Comparison of ENCODE assay signal across 8 cellular contexts in genomic region chr4:98657531-98658286, GRCh38. TPM values are rescaled to one million over a fixed set of nuclear protein-coding genes. Genes with fewer than 3 reads are reported as not detected.
DNase-seq lines count a peak whose midpoint lies in the region; ATAC-seq and TF ChIP-seq lines count a peak whose summit lies in the region.

No MANE protein-coding gene starts in this region.

- H2AFZ ChIP-seq in mesenchymal stem cell (ENCODE audit: low read depth, low read length): peak overlapping the region; percentile 71

- H3K27ac ChIP-seq in HEK293 (ENCODE audit: extremely low read depth, low read depth, low read length): peak overlapping the region; percentile 54; the same call in 1 of the 2 replicates
- H3K27ac ChIP-seq in mesenchymal stem cell (ENCODE audit: low read length, poor library complexity, severe bottlenecking): peak overlapping the region; percentile 82

- H2BK15ac ChIP-seq in mesenchymal stem cell (ENCODE audit: low read depth, poor library complexity, severe bottlenecking): peak overlapping the region; percentile 13

- no peaks in the 10 kb centered on the region for H3K27me3 Mint-ChIP-seq in effector memory CD8-positive, alpha-beta T cell

- H3K36me3 ChIP-seq in HEK293 (ENCODE audit: control insufficient read depth in 2 of 2, insufficient read depth in 1 of 2, low read length in 2 of 2): no peaks in the 10 kb centered on the region
- H3K36me3 ChIP-seq in mesenchymal stem cell (ENCODE audit: control insufficient read depth in 1 of 2, insufficient read depth in 2 of 2, low read depth in 1 of 2, low read length in 2 of 2): no peaks in the 10 kb centered on the region

- peak overlapping the region; percentile 93 for H3K9ac ChIP-seq in mesenchymal stem cell (ENCODE audit: low read length)

- H3K9me3 Mint-ChIP-seq in effector memory CD8-positive, alpha-beta T cell: no peaks in the 10 kb centered on the region
- no peaks in the 10 kb centered on the region for H3K9me3 Mint-ChIP-seq in stimulated activated effector memory CD8-positive, alpha-beta T cell treated with anti-CD3 and anti-CD28 coated beads, Interleukin-12 subunit alpha, Interleukin-12 subunit beta, amount 100 ng/mL, for 72 hours

- H3K14ac ChIP-seq in mesenchymal stem cell (ENCODE audit: low read length in 2 of 2): peak overlapping the region in 1 of 2 experiments; percentile 97

- CTCF ChIA-PET in HEK293 (lab: Yijun Ruan, JAX): interaction anchor here (0.7 kb wide), 1 partner anchor 13 kb away, joined by 3 read pairs; no protein-coding TSS in a partner anchor

- peak overlapping the region in 1 of 2 experiments; percentile 94 for H3K4ac ChIP-seq in mesenchymal stem cell (ENCODE audit: low read depth in 1 of 2, low read length in 2 of 2)

- no peak overlapping the region for H4K8ac ChIP-seq in mesenchymal stem cell (ENCODE audit: low read length)

- H2BK5ac ChIP-seq in mesenchymal stem cell (ENCODE audit: low read depth, low read length, poor library complexity, severe bottlenecking): peak overlapping the region; percentile 46

- peaks cover 54 to 76% of the 10 kb centered on the region in 2 donors for H3K4me1 Mint-ChIP-seq in effector memory CD8-positive, alpha-beta T cell (ENCODE audit: low read depth in 2 of 2)
- peaks cover 77% of the 10 kb centered on the region for H3K4me1 Mint-ChIP-seq in stimulated activated effector memory CD8-positive, alpha-beta T cell treated with anti-CD3 and anti-CD28 coated beads, Interleukin-12 subunit alpha, Interleukin-12 subunit beta, amount 100 ng/mL, for 72 hours

- POLR2A ChIA-PET in HEK293 (lab: Yijun Ruan, JAX): interaction anchor here (1.4 kb wide), 1 partner anchor 31 kb away, joined by 4 read pairs; no protein-coding TSS in a partner anchor

- H3K36me3 Mint-ChIP-seq in effector memory CD8-positive, alpha-beta T cell (ENCODE audit: insufficient read depth): peaks cover 3% of the 10 kb centered on the region
- peaks cover 9% of the 10 kb centered on the region for H3K36me3 Mint-ChIP-seq in stimulated activated effector memory CD8-positive, alpha-beta T cell treated with anti-CD3 and anti-CD28 coated beads, Interleukin-12 subunit alpha, Interleukin-12 subunit beta, amount 100 ng/mL, for 72 hours

- peak overlapping the region; percentile 47 to 87 for H3K27ac Mint-ChIP-seq in effector memory CD8-positive, alpha-beta T cell
- peak overlapping the region; percentile 80 for H3K27ac Mint-ChIP-seq in stimulated activated effector memory CD8-positive, alpha-beta T cell treated with anti-CD3 and anti-CD28 coated beads, Interleukin-12 subunit alpha, Interleukin-12 subunit beta, amount 100 ng/mL, for 72 hours

- no peaks in the 10 kb centered on the region for H3K27me3 ChIP-seq in mesenchymal stem cell (ENCODE audit: control insufficient read depth in 1 of 2, insufficient read depth in 1 of 2, low read length in 2 of 2)

- H2AK5ac ChIP-seq in mesenchymal stem cell (ENCODE audit: low read length, severe bottlenecking): no peak overlapping the region

- peak overlapping the region in 1 of 2 experiments; percentile 83 for H2BK12ac ChIP-seq in mesenchymal stem cell (ENCODE audit: low read length in 2 of 2)

- H3K9me3 ChIP-seq in HEK293 (ENCODE audit: control insufficient read depth, insufficient read depth, low read depth, low read length): no peaks in the 10 kb centered on the region
- no peaks in the 10 kb centered on the region for H3K9me3 ChIP-seq in mesenchymal stem cell (ENCODE audit: control insufficient read depth, low read length)

- DNase-seq in ELF-1 (ENCODE audit: low read depth, low spot score) (peak; percentile 71), NCI-H1694 treated with DMSO at 0.1 percent for 48 hours (lab: John Stamatoyannopoulos, UW) (peak; percentile 60), mesenchymal stem cell (peak; percentile 81)
- DNase-seq in activated CD4-positive, alpha-beta T cell treated with anti-CD3 and anti-CD28 coated beads for 48 hours: peak; percentile 66
- peak in 2 of 3 experiments; percentile 17 to 35 for DNase-seq in effector memory CD8-positive, alpha-beta T cell
- DNase-seq in stimulated activated effector memory CD8-positive, alpha-beta T cell treated with anti-CD3 and anti-CD28 coated beads, Interleukin-12 subunit alpha, Interleukin-12 subunit beta, amount 100 ng/mL, for 72 hours (ENCODE audit: low spot score in 2 of 2): peak; percentile 23 to 69
- no peak for DNase-seq in effector CD4-positive, alpha-beta T cell

- H3K4me1 ChIP-seq in HEK293 (ENCODE audit: control insufficient read depth, insufficient read depth, low read length) (no peaks in the 10 kb centered on the region), mesenchymal stem cell (ENCODE audit: control insufficient read depth, insufficient read depth, low read depth, low read length) (peaks cover 7% of the 10 kb centered on the region)

- peak overlapping the region; percentile 9 for H4K91ac ChIP-seq in mesenchymal stem cell (ENCODE audit: low read length)

- peak overlapping the region; percentile 58 to 89 for H3K18ac ChIP-seq in mesenchymal stem cell (ENCODE audit: low read depth in 1 of 2, low read length in 2 of 2)

- peak overlapping the region; percentile 94 to 97 for H3K4me3 Mint-ChIP-seq in effector memory CD8-positive, alpha-beta T cell
- peak overlapping the region; percentile 91 for H3K4me3 Mint-ChIP-seq in stimulated activated effector memory CD8-positive, alpha-beta T cell treated with anti-CD3 and anti-CD28 coated beads, Interleukin-12 subunit alpha, Interleukin-12 subunit beta, amount 100 ng/mL, for 72 hours

- under 1% methylated on average over 45 of the region's 46 CpGs for WGBS in mesenchymal stem cell

- H3K23ac ChIP-seq in mesenchymal stem cell (ENCODE audit: low read length in 2 of 2): peak overlapping the region in 1 of 2 experiments; percentile 92

- H3K4me3 ChIP-seq in HEK293 (ENCODE audit: low read depth, low read length) (peak overlapping the region; percentile 58), mesenchymal stem cell (ENCODE audit: insufficient read depth in 1 of 2, low read depth in 1 of 2, low read length in 2 of 2) (peak overlapping the region; percentile 85 to 97)

- TF ChIP-seq CTCF in HEK293 (tag by site-specific recombination; IDR thresholded peaks at IDR 0.05): no peak

- H3K4me2 ChIP-seq in mesenchymal stem cell (ENCODE audit: low read length, poor library complexity, severe bottlenecking): peak overlapping the region; percentile 84

- ATAC-seq in effector memory CD8-positive, alpha-beta T cell (replicated peaks): peak; percentile 33
- ATAC-seq in stimulated activated effector memory CD8-positive, alpha-beta T cell treated with anti-CD3 and anti-CD28 coated beads, Interleukin-12 subunit alpha, Interleukin-12 subunit beta, amount 100 ng/mL, for 72 hours: peak; percentile 67

- H3K79me1 ChIP-seq in mesenchymal stem cell (replicated peaks; ENCODE audit: low read length, poor library complexity, severe bottlenecking): peaks cover 5% of the 10 kb centered on the region

- H2BK120ac ChIP-seq in mesenchymal stem cell (ENCODE audit: low read depth, low read length): peak overlapping the region; percentile 9

TF ChIP-seq in HEK293, 187 proteins besides CTCF, POLR2A, EP300 and RAD21 (continues in another document):
- no peak for TF ChIP-seq SP7 (tag by site-specific recombination; IDR thresholded peaks at IDR 0.05)
- no peak for TF ChIP-seq ELK4 (IDR thresholded peaks at IDR 0.05; ENCODE audit: borderline replicate concordance, low read depth, low read length)
- no peak for TF ChIP-seq ZNF558 (tag by site-specific recombination; IDR thresholded peaks at IDR 0.05)
- no peak for TF ChIP-seq ZNF624 (tag by site-specific recombination; IDR thresholded peaks at IDR 0.05)
- TF ChIP-seq ZNF341 (tag by site-specific recombination; IDR thresholded peaks at IDR 0.05; ENCODE audit: low read depth): 0 out of 2 replicates have a peak, but pooled peaks have one; percentile 23
- TF ChIP-seq KLF9 (tag by site-specific recombination; IDR thresholded peaks at IDR 0.05; ENCODE audit: low read depth): no peak
- TF ChIP-seq ZNF366 (tag by site-specific recombination; conservative IDR thresholded peaks at IDR 0.05): peak; percentile 58; the same call in 1 of the 2 replicates
- no peak for TF ChIP-seq TCF7L2 (IDR thresholded peaks at IDR 0.05; ENCODE audit: borderline replicate concordance, low read depth, low read length)
- peak; percentile 62 for TF ChIP-seq ZBTB20 (tag by site-specific recombination; IDR thresholded peaks at IDR 0.05)
- no peak for TF ChIP-seq ZNF433 (tag by site-specific recombination; IDR thresholded peaks at IDR 0.05; ENCODE audit: low read depth)
- TF ChIP-seq FEZF1 (tag by site-specific recombination; IDR thresholded peaks at IDR 0.05): peak; percentile 73

RNA-seq across cellular contexts. Expression of gene TSPAN5, which starts 0.7 kb away (rescaled TPM):
- 20.4 TPM for polyA plus RNA-seq in mesenchymal stem cell (2013, experiment 1 of 2)
- polyA plus RNA-seq in mesenchymal stem cell (2013, experiment 2 of 2): 22.2 TPM
